ENCODE assay signal across 8 cellular contexts in the genomic region with DNA sequence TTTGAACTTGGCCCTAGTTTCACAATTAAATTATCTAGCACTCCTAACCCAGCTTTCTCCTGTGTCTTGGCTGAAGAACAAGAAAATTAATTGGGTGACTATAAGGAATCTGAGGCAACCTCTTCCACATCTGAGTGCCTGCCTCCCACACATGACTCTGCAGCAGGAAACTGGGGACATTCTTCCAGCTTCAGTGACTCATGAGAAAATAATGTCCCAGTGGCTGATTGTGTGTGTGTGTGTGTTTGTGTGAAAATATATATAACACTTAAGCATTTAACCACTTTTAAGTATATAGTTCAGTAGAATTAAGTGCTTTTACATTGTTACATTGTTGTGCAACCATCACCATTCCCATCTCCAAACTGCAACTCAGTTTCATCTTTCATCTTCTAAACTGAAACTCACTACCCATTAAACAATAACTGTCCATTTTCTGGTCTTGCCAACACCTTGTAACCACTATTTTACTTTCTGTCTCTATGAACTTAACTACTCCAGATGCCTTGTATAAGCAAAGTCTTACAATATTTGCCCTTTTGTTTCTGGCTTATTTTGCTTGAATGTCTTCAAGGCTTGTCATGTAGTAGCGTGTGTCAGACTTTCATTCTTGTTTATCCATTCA. TPM values are rescaled to one million over a fixed set of nuclear protein-coding genes. Genes with fewer than 3 reads are reported as not detected.
DNase-seq lines count a peak whose midpoint lies in the region; ATAC-seq, FAIRE-seq and TF ChIP-seq lines count a peak whose summit lies in the region.
"Had no signal": no experiment of that assay in that cellular context is flagged by ENCODE, and none has a peak within 500 bp of the region (broad histone marks: within the 10 kb centered on the region; RNA-seq: fewer than 3 reads in every experiment).

No MANE protein-coding gene starts in this region.

- peaks cover 7% of the 10 kb centered on the region for H3K79me2 ChIP-seq in hepatocyte

- peaks cover 44 to 83% of the 10 kb centered on the region in 2 donors for H3K4me1 Mint-ChIP-seq in stimulated activated naive B cell treated with anti-CD40 and anti-IgM and Interleukin-4, amounts not matched to agents 10 μg/mL and 1 μg/mL and 100 μg/mL, for 72 hours

- peak; percentile 97 for FAIRE-seq in H54 (lab: Jason Lieb, UNC)

- H3K27me3 Mint-ChIP-seq in stimulated activated naive B cell treated with anti-CD40 and anti-IgM and Interleukin-4, amounts not matched to agents 10 μg/mL and 1 μg/mL and 100 μg/mL, for 72 hours = no peaks in the 10 kb centered on the region

- no peak for TF ChIP-seq CTCF in hepatocyte (IDR thresholded peaks at IDR 0.05; ENCODE audit: poor library complexity)

- peaks cover 20% of the 10 kb centered on the region for H3K4me1 ChIP-seq in hepatocyte (ENCODE audit: insufficient read depth)

- no peak overlapping the region for H2AFZ ChIP-seq in hepatocyte

- 85% methylated on average over 1 of the region's 1 CpG for WGBS in hepatocyte (ENCODE audit: low lambda C conversion rate, missing lambda C conversion rate)

- H3K4me3 Mint-ChIP-seq in stimulated activated naive B cell treated with anti-CD40 and anti-IgM and Interleukin-4, amounts not matched to agents 10 μg/mL and 1 μg/mL and 100 μg/mL, for 72 hours = no peak overlapping the region

- H3K9me3 ChIP-seq in hepatocyte (ENCODE audit: low read depth) = no peaks in the 10 kb centered on the region

- no peak for TF ChIP-seq POLR2A in H54 (IDR thresholded peaks at IDR 0.05; ENCODE audit: low read depth, low read length)

- no peaks in the 10 kb centered on the region for H3K27me3 ChIP-seq in hepatocyte

- H3K27ac ChIP-seq in hepatocyte = peak overlapping the region; percentile 68

- H3K9me2 ChIP-seq in hepatocyte (replicated peaks; ENCODE audit: insufficient read depth) = no peaks in the 10 kb centered on the region

- no peaks in the 10 kb centered on the region for H3K9me3 Mint-ChIP-seq in stimulated activated naive B cell treated with anti-CD40 and anti-IgM and Interleukin-4, amounts not matched to agents 10 μg/mL and 1 μg/mL and 100 μg/mL, for 72 hours

- no peak overlapping the region for H3K4me3 ChIP-seq in hepatocyte

- no peak for ATAC-seq in stimulated activated naive B cell treated with anti-CD40 and anti-IgM and Interleukin-4, amounts not matched to agents 10 μg/mL and 1 μg/mL and 100 μg/mL, for 72 hours (replicated peaks)
- ATAC-seq in GM18517 (IDR thresholded peaks at IDR 0.05; ENCODE audit: unreplicated experiment) = no peak
- ATAC-seq in GM18519 (IDR thresholded peaks at IDR 0.05; ENCODE audit: low FRiP score, unreplicated experiment) = no peak

- H3K27ac Mint-ChIP-seq in stimulated activated naive B cell treated with anti-CD40 and anti-IgM and Interleukin-4, amounts not matched to agents 10 μg/mL and 1 μg/mL and 100 μg/mL, for 72 hours = peak overlapping the region; percentile 28

- peaks cover 59 to 80% of the 10 kb centered on the region in 2 donors for H3K36me3 Mint-ChIP-seq in stimulated activated naive B cell treated with anti-CD40 and anti-IgM and Interleukin-4, amounts not matched to agents 10 μg/mL and 1 μg/mL and 100 μg/mL, for 72 hours

- H3K36me3 ChIP-seq in hepatocyte (replicated peaks; ENCODE audit: insufficient read depth, low read depth) = peaks cover 6% of the 10 kb centered on the region

- H3K4me2 ChIP-seq in hepatocyte = no peak overlapping the region

- no peaks in the 10 kb centered on the region for H4K20me1 ChIP-seq in hepatocyte (ENCODE audit: insufficient read depth, poor library complexity, severe bottlenecking)

- peak; percentile 48 for DNase-seq in H54 (ENCODE audit: insufficient read length, low spot score)
- DNase-seq in UCSD-AML1 (lab: John Stamatoyannopoulos, UW; ENCODE audit: unreplicated experiment) = peak; percentile 41
- DNase-seq in hepatocyte (ENCODE audit: low spot score) = peak; percentile 64
- no peak for DNase-seq in stimulated activated naive B cell treated with anti-CD40 and anti-IgM and Interleukin-4, amounts not matched to agents 10 μg/mL and 1 μg/mL and 100 μg/mL, for 72 hours
- DNase-seq in NCI-H2029 (lab: John Stamatoyannopoulos, UW) = no peak
- DNase-seq: NCI-H1048 had no signal

RNA-seq across cellular contexts. Expression of gene TRIM38, which starts 8.7 kb away (rescaled TPM):
- total RNA-seq in hepatocyte = 7.9 and 8.6 TPM in 2 replicates
- polyA plus RNA-seq in hepatocyte = 3.2 and 5.2 TPM in 2 replicates

RNA-seq across cellular contexts. Expression of gene SLC17A2, which starts 40.8 kb away (rescaled TPM):
- total RNA-seq in hepatocyte = 6.4 and 7.7 TPM in 2 replicates
- polyA plus RNA-seq in hepatocyte = 2.2 and 2.8 TPM in 2 replicates

Comparison
In these comparisons a context has a peak if more than half of its experiments do, and no peak if none do; other contexts are left out.
1. DNase-seq: peak in H54 (single experiment), UCSD-AML1 (single experiment) and hepatocyte (single experiment); none in stimulated activated naive B cell treated with anti-CD40 and anti-IgM and Interleukin-4, amounts not matched to agents 10 μg/mL and 1 μg/mL and 100 μg/mL, for 72 hours (single experiment) and NCI-H2029 (single experiment).